ENCODE assay signal across 1 cellular context in genomic region chr4:40586034-40586433, GRCh38.
TF ChIP-seq lines count a peak whose summit lies in the region.

No MANE protein-coding gene starts in this region.

TF ChIP-seq in GM23338, 12 proteins besides CTCF, POLR2A, EP300 and RAD21:
- TF ChIP-seq ZNF462 (CRISPR knock-in tag; IDR thresholded peaks at IDR 0.05) = no peak
- TF ChIP-seq ZNF114 (CRISPR knock-in tag; IDR thresholded peaks at IDR 0.05) = no peak
- no peak for TF ChIP-seq POLR2AphosphoS5 (IDR thresholded peaks at IDR 0.05; ENCODE audit: low read depth)
- no peak for TF ChIP-seq ETS1 (IDR thresholded peaks at IDR 0.05)
- no peak for TF ChIP-seq STAT1 (IDR thresholded peaks at IDR 0.05; ENCODE audit: unreplicated experiment)
